Comparison of ENCODE assay signal across 8 cellular contexts in genomic region chr19:1355258-1355973, GRCh38. TPM values are rescaled to one million over a fixed set of nuclear protein-coding genes. Genes with fewer than 3 reads are reported as not detected.
A peak's percentile ranks its signal among the peaks of the same experiment; 100 is the strongest.
DNase-seq lines count a peak whose midpoint lies in the region; ATAC-seq and TF ChIP-seq lines count a peak whose summit lies in the region.

No MANE protein-coding gene starts in this region.

- H3K36me3 ChIP-seq in heart left ventricle (peaks cover 0 to 38% (median 31%) of the 10 kb centered on the region in 9 donors), psoas muscle (ENCODE audit: insufficient read depth in 1 of 2, low read depth in 1 of 2) (peaks cover 0 to 39% of the 10 kb centered on the region in 2 donors)

- no peaks in the 10 kb centered on the region for H3K9me3 ChIP-seq in heart left ventricle
- H3K9me3 ChIP-seq in psoas muscle = no peaks in the 10 kb centered on the region

- peaks cover under 1 to 26% (median 16%) of the 10 kb centered on the region in 12 donors for H3K4me1 ChIP-seq in heart left ventricle
- H3K4me1 ChIP-seq in psoas muscle = peaks cover 13% of the 10 kb centered on the region

- DNase-seq in activated naive CD4-positive, alpha-beta T cell treated with anti-CD3 and anti-CD28 coated beads for 36 hours = peak; percentile 41
- no peak for DNase-seq in activated naive CD4-positive, alpha-beta T cell (lab: John Stamatoyannopoulos, UW)
- DNase-seq in activated T-cell treated with anti-CD3 and anti-CD28 coated beads, Interleukin-2, amount 50 U/mL, for 4 hours = no peak
- DNase-seq in heart left ventricle (peak in 1 of 5 donors; percentile 39), psoas muscle (no peak), NCI-H510A treated with DMSO at 0.1 percent for 48 hours (lab: John Stamatoyannopoulos, UW) (no peak)

- H3K27me3 ChIP-seq in heart left ventricle (no peaks in the 10 kb centered on the region), psoas muscle (ENCODE audit: insufficient read depth in 3 of 3, low read length in 2 of 3) (no peaks in the 10 kb centered on the region)

- ATAC-seq in activated T-cell treated with anti-CD3 and anti-CD28 coated beads, Interleukin-2, amount 50 U/mL, for 4 hours = no peak
- ATAC-seq in heart left ventricle (no peak), psoas muscle (peak in 1 of 4 donors; percentile 17), HG02610 (IDR thresholded peaks at IDR 0.05; ENCODE audit: unreplicated experiment) (no peak), HG03378 (IDR thresholded peaks at IDR 0.05; ENCODE audit: unreplicated experiment) (no peak)

- H3K27ac ChIP-seq in heart left ventricle (peak overlapping the region; percentile 75 to 100 (median 90)), psoas muscle (peak overlapping the region; percentile 71)

- intact Hi-C loops in activated naive CD4-positive, alpha-beta T cell treated with anti-CD3 and anti-CD28 coated beads for 36 hours (cut with micrococcal nuclease) = loop anchor here (2.0 to 5.0 kb wide), 2 partner anchors 51 to 78 kb away; partner anchors contain the start of genes DAZAP1 and FAM174C
- intact Hi-C loops in heart left ventricle (cut with DNase I) = loop anchor here in 4 of 10 donors (5.0 to 10.0 kb wide), 3 partner anchors 71 to 81 kb away; partner anchors contain the start of genes FAM174C (in 3 of the 4) and EFNA2 (in 1 of the 4)
- intact Hi-C loops in psoas muscle (cut with DNase I) = loop anchor here in 1 of 2 donors (5.0 kb wide), 1 partner anchor 78 kb away; the partner anchor contains the start of gene FAM174C

- H3K36me3 Mint-ChIP-seq in activated naive CD4-positive, alpha-beta T cell treated with anti-CD3 and anti-CD28 coated beads for 36 hours (ENCODE audit: low read depth) = peaks cover 21% of the 10 kb centered on the region
- H3K36me3 Mint-ChIP-seq in activated T-cell treated with anti-CD3 and anti-CD28 coated beads, Interleukin-2, amount 50 U/mL, for 4 hours (ENCODE audit: insufficient read depth) = peaks cover 11% of the 10 kb centered on the region

- TF ChIP-seq POLR2A in heart left ventricle (IDR thresholded peaks at IDR 0.05) = no peak

- no peaks in the 10 kb centered on the region for H3K27me3 Mint-ChIP-seq in activated naive CD4-positive, alpha-beta T cell treated with anti-CD3 and anti-CD28 coated beads for 36 hours (ENCODE audit: low read depth)
- H3K27me3 Mint-ChIP-seq in activated T-cell treated with anti-CD3 and anti-CD28 coated beads, Interleukin-2, amount 50 U/mL, for 4 hours (ENCODE audit: low read depth) = no peaks in the 10 kb centered on the region

- H3K4me3 ChIP-seq in heart left ventricle = peak overlapping the region; percentile 66 to 99 (median 88)
- H3K4me3 ChIP-seq in psoas muscle = peak overlapping the region; percentile 84

- peak overlapping the region; percentile 83 for H3K4me3 Mint-ChIP-seq in activated naive CD4-positive, alpha-beta T cell treated with anti-CD3 and anti-CD28 coated beads for 36 hours
- H3K4me3 Mint-ChIP-seq in activated T-cell treated with anti-CD3 and anti-CD28 coated beads, Interleukin-2, amount 50 U/mL, for 4 hours = peak overlapping the region; percentile 87

- H3K4me1 Mint-ChIP-seq in activated naive CD4-positive, alpha-beta T cell treated with anti-CD3 and anti-CD28 coated beads for 36 hours (ENCODE audit: low read depth) = peaks cover 15% of the 10 kb centered on the region
- H3K4me1 Mint-ChIP-seq in activated T-cell treated with anti-CD3 and anti-CD28 coated beads, Interleukin-2, amount 50 U/mL, for 4 hours (ENCODE audit: low read depth) = peaks cover 9% of the 10 kb centered on the region

- TF ChIP-seq CTCF in heart left ventricle (IDR thresholded peaks at IDR 0.05) (no peak), psoas muscle (IDR thresholded peaks at IDR 0.05) (no peak)

- no peaks in the 10 kb centered on the region for H3K9me3 Mint-ChIP-seq in activated naive CD4-positive, alpha-beta T cell treated with anti-CD3 and anti-CD28 coated beads for 36 hours
- H3K9me3 Mint-ChIP-seq in activated T-cell treated with anti-CD3 and anti-CD28 coated beads, Interleukin-2, amount 50 U/mL, for 4 hours = no peaks in the 10 kb centered on the region

- CTCF ChIA-PET in activated naive CD4-positive, alpha-beta T cell treated with anti-CD3 and anti-CD28 coated beads for 36 hours (lab: Charles Lee) = no interaction called here

- H3K27ac Mint-ChIP-seq in activated naive CD4-positive, alpha-beta T cell treated with anti-CD3 and anti-CD28 coated beads for 36 hours = peak overlapping the region; percentile 59

- 2 to 3% (median 2%) methylated on average over 25 to 26 of the region's 26 CpGs for WGBS in heart left ventricle, 4 donors
- WGBS in psoas muscle, 3 donors = 2 to 3% (median 2%) methylated on average over 17 to 26 of the region's 26 CpGs

RNA-seq across cellular contexts. Expression of gene NDUFS7, which starts 28.3 kb away (rescaled TPM):
- 100 to 1,000 TPM; 138 to 148 TPM for total RNA-seq in activated naive CD4-positive, alpha-beta T cell treated with anti-CD3 and anti-CD28 coated beads for 36 hours
- 100 to 1,000 TPM; 124 to 142 (median 137) TPM for total RNA-seq in activated T-cell treated with anti-CD3 and anti-CD28 coated beads, Interleukin-2, amount 50 U/mL, for 4 hours
- total RNA-seq in heart left ventricle (100 to 1,000 TPM; 205 to 717 (median 336) TPM), psoas muscle (100 to 1,000 TPM; 230 to 338 (median 308) TPM)
- polyA plus RNA-seq in heart left ventricle (100 to 1,000 TPM; 251 to 634 TPM), psoas muscle (100 to 1,000 TPM; 177 to 423 (median 294) TPM)

RNA-seq across cellular contexts. Expression of gene GAMT, which starts 45.9 kb away (rescaled TPM):
- total RNA-seq in activated naive CD4-positive, alpha-beta T cell treated with anti-CD3 and anti-CD28 coated beads for 36 hours = 10 to 100 TPM; 23.5 to 25.0 TPM
- total RNA-seq in activated T-cell treated with anti-CD3 and anti-CD28 coated beads, Interleukin-2, amount 50 U/mL, for 4 hours = 10 to 100 TPM; 16.0 to 25.9 (median 23.1) TPM
- total RNA-seq in heart left ventricle (100 to 1,000 TPM in 1 of 9 donors, 10 to 100 TPM in 8; 35.9 to 167 (median 62.5) TPM), psoas muscle (100 to 1,000 TPM; 227 to 339 (median 232) TPM)
- polyA plus RNA-seq in heart left ventricle (100 to 1,000 TPM in 1 of 2 donors, 10 to 100 TPM in 1; 21.9 to 180 TPM), psoas muscle (100 to 1,000 TPM; 162 to 464 (median 351) TPM)

RNA-seq across cellular contexts. Expression of gene DAZAP1, which starts 52.0 kb away (rescaled TPM):
- 100 to 1,000 TPM; 253 to 265 TPM for total RNA-seq in activated naive CD4-positive, alpha-beta T cell treated with anti-CD3 and anti-CD28 coated beads for 36 hours
- total RNA-seq in activated T-cell treated with anti-CD3 and anti-CD28 coated beads, Interleukin-2, amount 50 U/mL, for 4 hours = 100 to 1,000 TPM; 296 to 322 (median 303) TPM
- total RNA-seq in heart left ventricle (100 to 1,000 TPM in 1 of 9 donors, 10 to 100 TPM in 8; 36.8 to 124 (median 78.5) TPM), psoas muscle (100 to 1,000 TPM in 1 of 4 donors, 10 to 100 TPM in 3; 59.9 to 122 (median 86.9) TPM)
- polyA plus RNA-seq in heart left ventricle (100 to 1,000 TPM in 1 of 2 donors, 10 to 100 TPM in 1; 65.8 to 128 TPM), psoas muscle (100 to 1,000 TPM in 1 of 3 donors, 10 to 100 TPM in 2; 68.9 to 103 (median 94.1) TPM)
